17 cellular contexts compared by ENCODE assay signal in the genomic region with DNA sequence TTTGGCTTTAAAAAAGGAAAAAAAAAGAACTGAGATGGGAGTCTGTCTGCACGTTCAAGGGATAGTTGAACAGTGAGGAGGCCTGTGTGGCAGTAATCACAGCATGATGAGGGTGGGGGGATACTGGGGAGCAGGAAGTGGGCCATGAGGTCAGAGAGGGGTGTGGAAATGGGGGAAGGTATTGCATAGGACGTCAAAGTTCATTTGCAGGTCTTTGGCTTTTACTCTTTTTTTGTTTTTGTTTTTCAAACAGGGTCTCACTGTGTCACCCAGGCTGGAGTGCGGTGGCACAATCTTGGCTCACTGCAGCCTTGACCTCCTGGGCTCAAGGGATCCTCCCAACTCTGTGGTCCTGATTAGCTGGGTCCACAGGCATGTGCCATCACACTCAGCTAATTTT. TPM values are rescaled to one million over a fixed set of nuclear protein-coding genes. Genes with fewer than 3 reads are reported as not detected.
DNase-seq lines count a peak whose midpoint lies in the region; ATAC-seq, FAIRE-seq and TF ChIP-seq lines count a peak whose summit lies in the region.
"Had no signal": no experiment of that assay in that cellular context is flagged by ENCODE, and none has a peak within 500 bp of the region (broad histone marks: within the 10 kb centered on the region; RNA-seq: fewer than 3 reads in every experiment).

No MANE protein-coding gene starts in this region.

- TF ChIP-seq POLR2A in HepG2 (IDR thresholded peaks at IDR 0.05; ENCODE audit: insufficient read depth in 1 of 2, low read depth in 2 of 2, low read length in 2 of 2) (no peak), right lobe of liver (IDR thresholded peaks at IDR 0.05) (no peak), ovary (IDR thresholded peaks at IDR 0.05) (no peak)

- peak overlapping the region; percentile 22 for H3K27ac ChIP-seq in HepG2 (ENCODE audit: extremely low read length, insufficient read depth, low read length)
- H3K27ac ChIP-seq in right lobe of liver = no peak overlapping the region
- no peak overlapping the region for H3K27ac ChIP-seq in endodermal cell (ENCODE audit: low read depth, low read length)
- H3K27ac ChIP-seq in ovary = no peak overlapping the region
- H3K27ac ChIP-seq in upper lobe of right lung = no peak overlapping the region
- H3K27ac ChIP-seq: 22Rv1, BLaER1 had no signal

- POLR2A ChIA-PET in HepG2 (lab: Yijun Ruan, JAX) = no interaction called here

- TF ChIP-seq CTCF in HepG2 (CRISPR knock-in tag; IDR thresholded peaks at IDR 0.05) = no peak
- no peak for TF ChIP-seq CTCF in right lobe of liver (IDR thresholded peaks at IDR 0.05)
- TF ChIP-seq CTCF in endodermal cell (conservative IDR thresholded peaks at IDR 0.05) = no peak
- TF ChIP-seq CTCF in ovary (IDR thresholded peaks at IDR 0.05) = no peak
- TF ChIP-seq CTCF in upper lobe of right lung (IDR thresholded peaks at IDR 0.05) = no peak

- no peak for TF ChIP-seq RAD21 in HepG2 (CRISPR knock-in tag; IDR thresholded peaks at IDR 0.05)

- DNase-seq in T-helper 1 cell (no peak), HepG2 (ENCODE audit: low spot score) (peak; percentile 29), right lobe of liver (no peak), endodermal cell (no peak), ovary (no peak), upper lobe of right lung (no peak)
- DNase-seq in stimulated activated naive B cell treated with anti-CD40 and anti-IgM and Interleukin-4, amounts not matched to agents 10 μg/mL and 1 μg/mL and 100 μg/mL, for 72 hours = no peak
- DNase-seq: COR-L47, DMS153, MV-4-11, NCI-H1417 treated with DMSO at 0.1 percent for 48 hours, NCI-H2227 treated with DMSO at 0.1 percent for 48 hours, NCI-H526 had no signal

- peaks cover 1% of the 10 kb centered on the region for H3K9me3 Mint-ChIP-seq in T-helper 1 cell treated with Interleukin-12 subunit alpha and Interleukin-12 subunit beta and Interleukin-4 antibody, amounts not matched to agents 30 μg/mL and 1 μg/mL, for 36 hours
- peaks cover 1% of the 10 kb centered on the region for H3K9me3 Mint-ChIP-seq in endodermal cell
- H3K9me3 Mint-ChIP-seq in stimulated activated naive B cell treated with anti-CD40 and anti-IgM and Interleukin-4, amounts not matched to agents 10 μg/mL and 1 μg/mL and 100 μg/mL, for 72 hours = no peaks in the 10 kb centered on the region

- BruUV-seq in HepG2 (replicated peaks; lab: Mats Ljungman, UMichigan) = no TSS peak

- no peaks in the 10 kb centered on the region for H4K20me1 ChIP-seq in HepG2 (ENCODE audit: insufficient read depth, low read length)

- H3K4me2 ChIP-seq in HepG2 (ENCODE audit: low read depth, low read length) = no peak overlapping the region
- H3K4me2 ChIP-seq: BLaER1 had no signal

- H3K4me1 ChIP-seq in HepG2 (ENCODE audit: insufficient read depth, low read length) (peaks cover 14% of the 10 kb centered on the region), right lobe of liver (no peaks in the 10 kb centered on the region), endodermal cell (ENCODE audit: control insufficient read depth, insufficient read depth, low read length) (no peaks in the 10 kb centered on the region), ovary (ENCODE audit: insufficient read depth) (no peaks in the 10 kb centered on the region), upper lobe of right lung (no peaks in the 10 kb centered on the region)
- H3K4me1 ChIP-seq: BLaER1 had no signal

- H3K4me3 ChIP-seq in HepG2 (replicated peaks in 1 of 3; ENCODE audit: insufficient read depth in 1 of 3, low read depth in 2 of 3, low read length in 3 of 3) (no peak overlapping the region), right lobe of liver (no peak overlapping the region), endodermal cell (ENCODE audit: low read length) (no peak overlapping the region), ovary (no peak overlapping the region), upper lobe of right lung (no peak overlapping the region)
- H3K4me3 ChIP-seq: BLaER1 had no signal

- TF ChIP-seq EP300 in HepG2 (IDR thresholded peaks at IDR 0.05; ENCODE audit: low read depth in 2 of 2, low read length in 2 of 2) = no peak
- TF ChIP-seq EP300 in HepG2 (CRISPR knock-in tag; IDR thresholded peaks at IDR 0.05; ENCODE audit: borderline replicate concordance) = no peak
- TF ChIP-seq EP300 in ovary (IDR thresholded peaks at IDR 0.05) = no peak

- in situ Hi-C loops in HepG2 (cut with HindIII; ENCODE audit: extremely low pct_ligation_motif_present, low pct_unique_long_range_greater_than_20kb) = no loop called here

- H3K9me3 ChIP-seq in HepG2 (ENCODE audit: low read length) (no peaks in the 10 kb centered on the region), right lobe of liver (no peaks in the 10 kb centered on the region), endodermal cell (ENCODE audit: control insufficient read depth, low read length) (peaks cover 3% of the 10 kb centered on the region), ovary (no peaks in the 10 kb centered on the region), upper lobe of right lung (no peaks in the 10 kb centered on the region)

- no peak overlapping the region for H3K9ac ChIP-seq in HepG2 (ENCODE audit: insufficient read depth, low read depth, low read length)
- H3K9ac ChIP-seq in endodermal cell (ENCODE audit: extremely low read depth, low read length, poor library complexity, severe bottlenecking) = no peak overlapping the region
- H3K9ac ChIP-seq: BLaER1 had no signal

- no peak for FAIRE-seq in HepG2 (lab: Jason Lieb, UNC)
- FAIRE-seq: H54 had no signal

- H3K79me2 ChIP-seq in HepG2 (ENCODE audit: insufficient read depth, low read length) = peaks cover 16% of the 10 kb centered on the region

- H3K36me3 ChIP-seq in HepG2 (replicated peaks in 1 of 2; ENCODE audit: control insufficient read depth in 1 of 2, insufficient read depth in 2 of 2, low read length in 2 of 2) (peaks cover 0 to 11% of the 10 kb centered on the region in 2 experiments; a peak in 2 of 5 replicates), right lobe of liver (no peaks in the 10 kb centered on the region), endodermal cell (ENCODE audit: control insufficient read depth, insufficient read depth, low read length) (peaks cover 2% of the 10 kb centered on the region), ovary (no peaks in the 10 kb centered on the region), upper lobe of right lung (peaks cover 17% of the 10 kb centered on the region)

- 58% methylated on average over 3 of the region's 3 CpGs for WGBS in HepG2 (ENCODE audit: low lambda C conversion rate)
- 28% methylated on average over 2 of the region's 3 CpGs for WGBS in right lobe of liver (ENCODE audit: insufficient coverage, low coverage, low lambda C conversion rate, missing lambda C conversion rate)
- WGBS in endodermal cell (ENCODE audit: insufficient coverage in 1 of 2, insufficient read length in 1 of 2), 2 experiments = 87 to 89% methylated on average over 1 to 3 of the region's 3 CpGs
- WGBS in ovary, 3 donors = 79 to 82% (median 81%) methylated on average over 3 of the region's 3 CpGs

- CTCF ChIA-PET in HepG2 (lab: Yijun Ruan, JAX; ENCODE audit: low intra/inter-chr PET ratio, low total read pairs) = no interaction called here

- no peak overlapping the region for H2AFZ ChIP-seq in HepG2 (ENCODE audit: low read length)

- H3K36me3 Mint-ChIP-seq in T-helper 1 cell treated with Interleukin-12 subunit alpha and Interleukin-12 subunit beta and Interleukin-4 antibody, amounts not matched to agents 30 μg/mL and 1 μg/mL, for 36 hours (ENCODE audit: low read depth) = peaks cover 20% of the 10 kb centered on the region
- H3K36me3 Mint-ChIP-seq in endodermal cell (ENCODE audit: low read depth) = peaks cover 26% of the 10 kb centered on the region
- peaks cover 14 to 26% of the 10 kb centered on the region in 2 donors for H3K36me3 Mint-ChIP-seq in stimulated activated naive B cell treated with anti-CD40 and anti-IgM and Interleukin-4, amounts not matched to agents 10 μg/mL and 1 μg/mL and 100 μg/mL, for 72 hours

- intact Hi-C loops in HepG2 (cut with micrococcal nuclease; ENCODE audit: unreplicated experiment) = no loop called here
- intact Hi-C loops in right lobe of liver (cut with DNase I) = no loop called here
- intact Hi-C loops in ovary (cut with DNase I) = no loop called here
- intact Hi-C loops in upper lobe of right lung (cut with DNase I) = no loop called here

- no peaks in the 10 kb centered on the region for H3K27me3 Mint-ChIP-seq in T-helper 1 cell treated with Interleukin-12 subunit alpha and Interleukin-12 subunit beta and Interleukin-4 antibody, amounts not matched to agents 30 μg/mL and 1 μg/mL, for 36 hours (ENCODE audit: low read depth)
- no peaks in the 10 kb centered on the region for H3K27me3 Mint-ChIP-seq in endodermal cell (ENCODE audit: insufficient read depth)
- H3K27me3 Mint-ChIP-seq in stimulated activated naive B cell treated with anti-CD40 and anti-IgM and Interleukin-4, amounts not matched to agents 10 μg/mL and 1 μg/mL and 100 μg/mL, for 72 hours = no peaks in the 10 kb centered on the region

- H3K27ac Mint-ChIP-seq in T-helper 1 cell treated with Interleukin-12 subunit alpha and Interleukin-12 subunit beta and Interleukin-4 antibody, amounts not matched to agents 30 μg/mL and 1 μg/mL, for 36 hours = peak overlapping the region; percentile 68
- H3K27ac Mint-ChIP-seq in endodermal cell = peak overlapping the region; percentile 82
- H3K27ac Mint-ChIP-seq in stimulated activated naive B cell treated with anti-CD40 and anti-IgM and Interleukin-4, amounts not matched to agents 10 μg/mL and 1 μg/mL and 100 μg/mL, for 72 hours = peak overlapping the region; percentile 39

- H3K27me3 ChIP-seq in HepG2 (ENCODE audit: control insufficient read depth in 1 of 2, insufficient read depth in 2 of 2, low read length in 2 of 2) (no peaks in the 10 kb centered on the region), right lobe of liver (no peaks in the 10 kb centered on the region), endodermal cell (ENCODE audit: control insufficient read depth, insufficient read depth, low read length, poor library complexity, severe bottlenecking) (no peaks in the 10 kb centered on the region), ovary (no peaks in the 10 kb centered on the region), upper lobe of right lung (no peaks in the 10 kb centered on the region)
- H3K27me3 ChIP-seq: BLaER1 had no signal

- peaks cover 1% of the 10 kb centered on the region for H3K4me1 Mint-ChIP-seq in T-helper 1 cell treated with Interleukin-12 subunit alpha and Interleukin-12 subunit beta and Interleukin-4 antibody, amounts not matched to agents 30 μg/mL and 1 μg/mL, for 36 hours (ENCODE audit: low read depth)
- no peaks in the 10 kb centered on the region for H3K4me1 Mint-ChIP-seq in endodermal cell
- peaks cover 0 to 3% of the 10 kb centered on the region in 2 donors for H3K4me1 Mint-ChIP-seq in stimulated activated naive B cell treated with anti-CD40 and anti-IgM and Interleukin-4, amounts not matched to agents 10 μg/mL and 1 μg/mL and 100 μg/mL, for 72 hours

- ATAC-seq in HepG2 = peak; percentile 73
- ATAC-seq in right lobe of liver = no peak
- ATAC-seq in stimulated activated naive B cell treated with anti-CD40 and anti-IgM and Interleukin-4, amounts not matched to agents 10 μg/mL and 1 μg/mL and 100 μg/mL, for 72 hours (replicated peaks) = no peak
- no peak for ATAC-seq in upper lobe of right lung

- no peak overlapping the region for H3K4me3 Mint-ChIP-seq in T-helper 1 cell treated with Interleukin-12 subunit alpha and Interleukin-12 subunit beta and Interleukin-4 antibody, amounts not matched to agents 30 μg/mL and 1 μg/mL, for 36 hours
- H3K4me3 Mint-ChIP-seq in endodermal cell = no peak overlapping the region
- H3K4me3 Mint-ChIP-seq in stimulated activated naive B cell treated with anti-CD40 and anti-IgM and Interleukin-4, amounts not matched to agents 10 μg/mL and 1 μg/mL and 100 μg/mL, for 72 hours = no peak overlapping the region

RNA-seq across cellular contexts. Expression of gene WWP2, which starts 19.0 kb away (rescaled TPM):
- 28.2 and 31.9 TPM in 2 replicates for total RNA-seq in HepG2 (2016; rRNA removed; fragmentation: Illumina TruSeq; extraction: Trizol)
- total RNA-seq in HepG2 (2016; cell fraction: cytosol; rRNA removed; fragmentation: Illumina TruSeq; extraction: Trizol; ENCODE audit: low read depth) = 18.6 and 20.3 TPM in 2 replicates
- 25.4 and 28.2 TPM in 2 replicates for total RNA-seq in HepG2 (2016; cell fraction: insoluble cytoplasmic fraction; rRNA removed; fragmentation: Illumina TruSeq; extraction: Trizol)
- 17.7 and 18.1 TPM in 2 replicates for total RNA-seq in HepG2 (2016; cell fraction: membrane; rRNA removed; fragmentation: Illumina TruSeq; extraction: Trizol)
- total RNA-seq in HepG2 (2016; cell fraction: nucleus; rRNA removed; fragmentation: Illumina TruSeq; extraction: Trizol) = 36.0 and 41.1 TPM in 2 replicates
- 11.4 and 13.6 TPM in 2 replicates for polyA plus RNA-seq in HepG2 (2011; rRNA removed)
- 7.5 and 8.1 TPM in 2 replicates for polyA plus RNA-seq in HepG2 (2011; cell fraction: cytosol; rRNA removed)
- 45.3 and 46.4 TPM in 2 replicates for polyA plus RNA-seq in HepG2 (2011; cell fraction: nucleus; rRNA removed)
- 25.4 and 26.4 TPM in 2 replicates for polyA plus RNA-seq in HepG2 (2012)
- 3.6 and 3.7 TPM in 2 replicates for polyA plus RNA-seq in HepG2 (2016; cell fraction: cytosol; fragmentation: Illumina TruSeq; extraction: Trizol; ENCODE audit: low read depth)
- polyA plus RNA-seq in HepG2 (2016; cell fraction: insoluble cytoplasmic fraction; fragmentation: Illumina TruSeq; extraction: Trizol; ENCODE audit: low read depth) = 23.4 and 32.9 TPM in 2 replicates
- polyA plus RNA-seq in HepG2 (2016; cell fraction: membrane; fragmentation: Illumina TruSeq; extraction: Trizol; ENCODE audit: low read depth) = 9.8 and 10.7 TPM in 2 replicates
- polyA plus RNA-seq in HepG2 (2016; cell fraction: nucleus; fragmentation: Illumina TruSeq; extraction: Trizol; ENCODE audit: insufficient read depth, low read depth) = 61.5 and 63.2 TPM in 2 replicates
- polyA minus RNA-seq in HepG2 (2011; rRNA and poly(A)+ RNA removed; ENCODE audit: low replicate concordance) = 17.8 and 29.5 TPM in 2 replicates
- polyA minus RNA-seq in HepG2 (2011; cell fraction: cytosol; rRNA and poly(A)+ RNA removed) = 12.8 and 16.9 TPM in 2 replicates
- 37.2 and 39.9 TPM in 2 replicates for polyA minus RNA-seq in HepG2 (2011; cell fraction: nucleus; rRNA and poly(A)+ RNA removed)
- total RNA-seq in right lobe of liver = 10 to 100 TPM; 18.1 to 24.6 (median 22.4) TPM
- total RNA-seq in endodermal cell = 10 to 100 TPM; 42.3 to 50.0 TPM
- 23.3 TPM for polyA plus RNA-seq in endodermal cell (2013, experiment 1 of 2)
- polyA plus RNA-seq in endodermal cell (2013, experiment 2 of 2) = 20.7 TPM
- 10 to 100 TPM; 25.4 to 49.4 (median 39.3) TPM for total RNA-seq in ovary
- polyA plus RNA-seq in ovary = 10 to 100 TPM; 22.5 to 46.2 TPM
- 71.9 TPM for total RNA-seq in upper lobe of right lung

RNA-seq across cellular contexts. Expression of gene NOB1, which starts 26.4 kb away (rescaled TPM):
- total RNA-seq in HepG2 (2016; rRNA removed; fragmentation: Illumina TruSeq; extraction: Trizol) (47.1 and 83.5 TPM in 2 replicates), right lobe of liver (10 to 100 TPM; 15.5 to 19.5 (median 16.6) TPM), endodermal cell (10 to 100 TPM; 53.1 to 53.4 TPM), ovary (10 to 100 TPM; 38.2 to 78.8 (median 62.1) TPM), upper lobe of right lung (32.0 TPM)
- 30.5 and 33.0 TPM in 2 replicates for total RNA-seq in HepG2 (2016; cell fraction: cytosol; rRNA removed; fragmentation: Illumina TruSeq; extraction: Trizol; ENCODE audit: low read depth)
- total RNA-seq in HepG2 (2016; cell fraction: insoluble cytoplasmic fraction; rRNA removed; fragmentation: Illumina TruSeq; extraction: Trizol) = 48.8 and 85.3 TPM in 2 replicates
- total RNA-seq in HepG2 (2016; cell fraction: membrane; rRNA removed; fragmentation: Illumina TruSeq; extraction: Trizol) = 54.4 and 54.7 TPM in 2 replicates
- total RNA-seq in HepG2 (2016; cell fraction: nucleus; rRNA removed; fragmentation: Illumina TruSeq; extraction: Trizol) = 37.1 and 40.2 TPM in 2 replicates
- polyA plus RNA-seq in HepG2 (2011; rRNA removed) (159 and 162 TPM in 2 replicates), ovary (10 to 100 TPM; 75.1 to 86.6 TPM)
- 187 and 245 TPM in 2 replicates for polyA plus RNA-seq in HepG2 (2011; cell fraction: cytosol; rRNA removed)
- 97.8 and 101 TPM in 2 replicates for polyA plus RNA-seq in HepG2 (2011; cell fraction: nucleus; rRNA removed)
- polyA plus RNA-seq in HepG2 (2012) = 151 and 164 TPM in 2 replicates
- 53.6 and 57.2 TPM in 2 replicates for polyA plus RNA-seq in HepG2 (2016; cell fraction: cytosol; fragmentation: Illumina TruSeq; extraction: Trizol; ENCODE audit: low read depth)
- polyA plus RNA-seq in HepG2 (2016; cell fraction: insoluble cytoplasmic fraction; fragmentation: Illumina TruSeq; extraction: Trizol; ENCODE audit: low read depth) = 224 and 233 TPM in 2 replicates
- polyA plus RNA-seq in HepG2 (2016; cell fraction: membrane; fragmentation: Illumina TruSeq; extraction: Trizol; ENCODE audit: low read depth) = 81.4 and 91.5 TPM in 2 replicates
- polyA plus RNA-seq in HepG2 (2016; cell fraction: nucleus; fragmentation: Illumina TruSeq; extraction: Trizol; ENCODE audit: insufficient read depth, low read depth) = 100 and 106 TPM in 2 replicates
- 115 and 322 TPM in 2 replicates for polyA minus RNA-seq in HepG2 (2011; rRNA and poly(A)+ RNA removed; ENCODE audit: low replicate concordance)
- 172 TPM in 2 replicates for polyA minus RNA-seq in HepG2 (2011; cell fraction: cytosol; rRNA and poly(A)+ RNA removed)
- polyA minus RNA-seq in HepG2 (2011; cell fraction: nucleus; rRNA and poly(A)+ RNA removed) = 70.4 and 93.7 TPM in 2 replicates
- 60.9 TPM for polyA plus RNA-seq in endodermal cell (2013, experiment 1 of 2)
- polyA plus RNA-seq in endodermal cell (2013, experiment 2 of 2) = 51.8 TPM

RNA-seq across cellular contexts. Expression of gene NQO1, which starts 54.8 kb away (rescaled TPM):
- 1,060 and 1,621 TPM in 2 replicates for total RNA-seq in HepG2 (2016; rRNA removed; fragmentation: Illumina TruSeq; extraction: Trizol)
- 149 and 161 TPM in 2 replicates for total RNA-seq in HepG2 (2016; cell fraction: cytosol; rRNA removed; fragmentation: Illumina TruSeq; extraction: Trizol; ENCODE audit: low read depth)
- 1,077 and 1,733 TPM in 2 replicates for total RNA-seq in HepG2 (2016; cell fraction: insoluble cytoplasmic fraction; rRNA removed; fragmentation: Illumina TruSeq; extraction: Trizol)
- total RNA-seq in HepG2 (2016; cell fraction: membrane; rRNA removed; fragmentation: Illumina TruSeq; extraction: Trizol) = 191 and 197 TPM in 2 replicates
- total RNA-seq in HepG2 (2016; cell fraction: nucleus; rRNA removed; fragmentation: Illumina TruSeq; extraction: Trizol) = 379 and 382 TPM in 2 replicates
- 304 and 464 TPM in 2 replicates for polyA plus RNA-seq in HepG2 (2011; rRNA removed)
- 354 and 445 TPM in 2 replicates for polyA plus RNA-seq in HepG2 (2011; cell fraction: cytosol; rRNA removed)
- polyA plus RNA-seq in HepG2 (2011; cell fraction: nucleus; rRNA removed) = 76.3 and 83.7 TPM in 2 replicates
- 328 and 393 TPM in 2 replicates for polyA plus RNA-seq in HepG2 (2012)
- polyA plus RNA-seq in HepG2 (2016; cell fraction: cytosol; fragmentation: Illumina TruSeq; extraction: Trizol; ENCODE audit: low read depth) = 156 and 179 TPM in 2 replicates
- 1,625 and 1,852 TPM in 2 replicates for polyA plus RNA-seq in HepG2 (2016; cell fraction: insoluble cytoplasmic fraction; fragmentation: Illumina TruSeq; extraction: Trizol; ENCODE audit: low read depth)
- polyA plus RNA-seq in HepG2 (2016; cell fraction: membrane; fragmentation: Illumina TruSeq; extraction: Trizol; ENCODE audit: low read depth) = 151 and 153 TPM in 2 replicates
- 546 and 575 TPM in 2 replicates for polyA plus RNA-seq in HepG2 (2016; cell fraction: nucleus; fragmentation: Illumina TruSeq; extraction: Trizol; ENCODE audit: insufficient read depth, low read depth)
- polyA minus RNA-seq in HepG2 (2011; rRNA and poly(A)+ RNA removed; ENCODE audit: low replicate concordance) = 222 and 280 TPM in 2 replicates
- 119 and 160 TPM in 2 replicates for polyA minus RNA-seq in HepG2 (2011; cell fraction: cytosol; rRNA and poly(A)+ RNA removed)
- polyA minus RNA-seq in HepG2 (2011; cell fraction: nucleus; rRNA and poly(A)+ RNA removed) = 42.0 and 49.5 TPM in 2 replicates
- total RNA-seq in right lobe of liver = 10 to 100 TPM in 3 of 6 experiments, 1 to 10 TPM in 3; 1.5 to 26.6 (median 8.5) TPM
- 100 to 1,000 TPM; 126 to 141 TPM for total RNA-seq in endodermal cell
- polyA plus RNA-seq in endodermal cell (2013, experiment 1 of 2) = 34.1 TPM
- polyA plus RNA-seq in endodermal cell (2013, experiment 2 of 2) = 43.1 TPM
- total RNA-seq in ovary = 10 to 100 TPM in 3 of 7 donors, 1 to 10 TPM in 4; 7.9 to 29.1 (median 9.9) TPM
- 10 to 100 TPM; 13.1 to 27.1 TPM for polyA plus RNA-seq in ovary
- 77.7 TPM for total RNA-seq in upper lobe of right lung
